In the genomic region with DNA sequence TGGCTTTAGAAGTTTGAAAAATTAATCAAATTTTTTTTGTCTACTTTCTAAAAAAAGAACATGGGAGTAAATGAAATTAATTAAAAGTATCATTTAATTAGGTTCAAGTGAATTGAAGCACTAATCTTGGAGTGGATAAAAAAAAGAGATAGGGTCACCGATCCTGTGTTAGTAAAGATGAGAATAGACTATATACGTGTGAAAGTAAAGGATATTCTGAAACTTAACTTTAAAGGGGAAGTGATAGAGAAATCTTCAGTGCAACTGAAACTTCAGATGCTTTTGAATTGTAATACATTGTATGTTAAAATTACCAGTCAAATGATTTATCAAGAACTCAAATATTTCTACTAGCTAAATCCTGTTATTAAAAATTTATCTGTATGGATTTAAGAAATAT, we compare ENCODE assay signal across 13 cellular contexts. TPM values are rescaled to one million over a fixed set of nuclear protein-coding genes. Genes with fewer than 3 reads are reported as not detected.
DNase-seq lines count a peak whose midpoint lies in the region; ATAC-seq and TF ChIP-seq lines count a peak whose summit lies in the region.
"Had no signal": no experiment of that assay in that cellular context is flagged by ENCODE, and none has a peak within 500 bp of the region (broad histone marks: within the 10 kb centered on the region; RNA-seq: fewer than 3 reads in every experiment).

No MANE protein-coding gene starts in this region.

- H3K36me3 ChIP-seq in SU-DHL-6 (ENCODE audit: low read length) (peaks cover 45% of the 10 kb centered on the region), mesenchymal stem cell (ENCODE audit: control insufficient read depth in 1 of 2, insufficient read depth in 2 of 2, low read depth in 1 of 2, low read length in 2 of 2) (peaks cover 0 to 37% of the 10 kb centered on the region in 2 experiments), gastrocnemius medialis (peaks cover 0 to 39% of the 10 kb centered on the region in 2 donors)

- H4K20me1 ChIP-seq in SU-DHL-6 (ENCODE audit: low read depth, low read length): no peaks in the 10 kb centered on the region

- H3K79me2 ChIP-seq in SU-DHL-6 (ENCODE audit: insufficient read depth, low read length): peaks cover 42% of the 10 kb centered on the region

- H3K4me2 ChIP-seq in SU-DHL-6 (ENCODE audit: low read depth, low read length, poor library complexity, severe bottlenecking) (peak overlapping the region; percentile 79), mesenchymal stem cell (ENCODE audit: low read length, poor library complexity, severe bottlenecking) (no peak overlapping the region)

- no peak overlapping the region for H3K4me3 ChIP-seq in SU-DHL-6 (ENCODE audit: insufficient read depth, low read length, poor library complexity, severe bottlenecking)
- H3K4me3 ChIP-seq in mesenchymal stem cell (ENCODE audit: insufficient read depth in 1 of 2, low read depth in 1 of 2, low read length in 2 of 2): no peak overlapping the region
- no peak overlapping the region for H3K4me3 ChIP-seq in gastrocnemius medialis
- H3K4me3 ChIP-seq: body of pancreas, lung, stomach had no signal

- WGBS in mesenchymal stem cell: 97% methylated on average over 2 of the region's 2 CpGs

- peaks cover 10% of the 10 kb centered on the region; the same call in 1 of the 2 replicates for H3F3A ChIP-seq in SU-DHL-6 (ENCODE audit: insufficient read depth)

- intact Hi-C loops in gastrocnemius medialis (cut with DNase I; ENCODE audit: low total_unique reads): loop anchor here (5.0 to 10.0 kb wide), 2 partner anchors 174 to 313 kb away; a partner anchor contains a TSS

- no peak overlapping the region; the same call in 1 of the 2 replicates for H3K27ac ChIP-seq in SU-DHL-6 (ENCODE audit: low read depth, low read length)
- H3K27ac ChIP-seq in mesenchymal stem cell (ENCODE audit: low read length, poor library complexity, severe bottlenecking): no peak overlapping the region
- peak overlapping the region in 1 of 4 donors; percentile 1 for H3K27ac ChIP-seq in gastrocnemius medialis
- H3K27ac ChIP-seq: stomach had no signal

- H3K23ac ChIP-seq in mesenchymal stem cell (ENCODE audit: low read length in 2 of 2): no peak overlapping the region

- H3K4ac ChIP-seq in mesenchymal stem cell (ENCODE audit: low read depth in 1 of 2, low read length in 2 of 2): no peak overlapping the region

- no peaks in the 10 kb centered on the region for H3K27me3 ChIP-seq in SU-DHL-6 (ENCODE audit: low read length)
- no peaks in the 10 kb centered on the region for H3K27me3 ChIP-seq in mesenchymal stem cell (ENCODE audit: control insufficient read depth in 1 of 2, insufficient read depth in 1 of 2, low read length in 2 of 2)
- H3K27me3 ChIP-seq in gastrocnemius medialis: no peaks in the 10 kb centered on the region
- H3K27me3 ChIP-seq: body of pancreas, stomach had no signal

- H3K9ac ChIP-seq in SU-DHL-6 (ENCODE audit: low read length): no peak overlapping the region
- no peak overlapping the region for H3K9ac ChIP-seq in mesenchymal stem cell (ENCODE audit: low read length)

- TF ChIP-seq CTCF in SU-DHL-6 (IDR thresholded peaks at IDR 0.05; ENCODE audit: insufficient read depth, low read length, poor library complexity, severe bottlenecking): no peak
- no peak for TF ChIP-seq CTCF in gastrocnemius medialis (IDR thresholded peaks at IDR 0.05 in 4 of 5, conservative IDR thresholded peaks at IDR 0.05 in 1 of 5)

- H2BK5ac ChIP-seq in mesenchymal stem cell (ENCODE audit: low read depth, low read length, poor library complexity, severe bottlenecking): no peak overlapping the region

- no peaks in the 10 kb centered on the region for H3K9me2 ChIP-seq in SU-DHL-6 (replicated peaks; ENCODE audit: insufficient read depth, low read length)

- H2AFZ ChIP-seq in SU-DHL-6 (ENCODE audit: low read depth, low read length, severe bottlenecking): no peak overlapping the region
- H2AFZ ChIP-seq in mesenchymal stem cell (ENCODE audit: low read depth, low read length): no peak overlapping the region

- no peak overlapping the region for H3K14ac ChIP-seq in mesenchymal stem cell (ENCODE audit: low read length in 2 of 2)

- peaks cover 11% of the 10 kb centered on the region for H3K79me1 ChIP-seq in mesenchymal stem cell (replicated peaks; ENCODE audit: low read length, poor library complexity, severe bottlenecking)

- peak; percentile 52 for ATAC-seq in GM18858 (IDR thresholded peaks at IDR 0.05; ENCODE audit: unreplicated experiment)
- peak; percentile 49 for ATAC-seq in GM21390 (IDR thresholded peaks at IDR 0.05; ENCODE audit: unreplicated experiment)
- ATAC-seq in HG03064 (IDR thresholded peaks at IDR 0.05; ENCODE audit: low read depth, unreplicated experiment): peak; percentile 38
- ATAC-seq in gastrocnemius medialis: no peak
- ATAC-seq: body of pancreas; CD8-positive, alpha-beta T cell had no signal

- H3K18ac ChIP-seq in mesenchymal stem cell (ENCODE audit: low read depth in 1 of 2, low read length in 2 of 2): no peak overlapping the region

- H4K8ac ChIP-seq in mesenchymal stem cell (ENCODE audit: low read length): no peak overlapping the region

- no peak for DNase-seq in mesenchymal stem cell
- DNase-seq in stimulated activated CD4-positive, alpha-beta T cell treated with anti-CD3 and anti-CD28 coated beads, Interleukin-4, amount 100 ng/mL, for 24 hours: no peak
- DNase-seq in NCI-H1048 (lab: John Stamatoyannopoulos, UW): no peak
- DNase-seq in gastrocnemius medialis: no peak
- DNase-seq: body of pancreas; CD8-positive, alpha-beta T cell; NCI-H2171 treated with DMSO at 0.1 percent for 48 hours; stomach had no signal

- H2BK120ac ChIP-seq in mesenchymal stem cell (ENCODE audit: low read depth, low read length): no peak overlapping the region

- H3K4me1 ChIP-seq in mesenchymal stem cell (ENCODE audit: control insufficient read depth, insufficient read depth, low read depth, low read length): peaks cover 3% of the 10 kb centered on the region
- peaks cover 31 to 38% of the 10 kb centered on the region in 2 donors for H3K4me1 ChIP-seq in gastrocnemius medialis

- H2AK5ac ChIP-seq in mesenchymal stem cell (ENCODE audit: low read length, severe bottlenecking): no peak overlapping the region

- no peak overlapping the region for H4K91ac ChIP-seq in mesenchymal stem cell (ENCODE audit: low read length)

- no peak for TF ChIP-seq POLR2A in gastrocnemius medialis (IDR thresholded peaks at IDR 0.05)

- H3K9me3 ChIP-seq in SU-DHL-6 (ENCODE audit: insufficient read depth, low read length) (no peaks in the 10 kb centered on the region), mesenchymal stem cell (ENCODE audit: control insufficient read depth, low read length) (no peaks in the 10 kb centered on the region), gastrocnemius medialis (no peaks in the 10 kb centered on the region)
- H3K9me3 ChIP-seq: body of pancreas, stomach had no signal

- in situ Hi-C loops in gastrocnemius medialis (cut with MboI; ENCODE audit: low sequenced_read_pairs in 4 of 4): no loop called here

- no peak overlapping the region for H2BK15ac ChIP-seq in mesenchymal stem cell (ENCODE audit: low read depth, poor library complexity, severe bottlenecking)

- H2BK12ac ChIP-seq in mesenchymal stem cell (ENCODE audit: low read length in 2 of 2): no peak overlapping the region

RNA-seq across cellular contexts. Expression of a gene that starts 4.8 kb away (rescaled TPM):
- 5.2 TPM for polyA plus RNA-seq in mesenchymal stem cell (2013, experiment 1 of 2)
- polyA plus RNA-seq in mesenchymal stem cell (2013, experiment 2 of 2): 5.1 TPM
- total RNA-seq in gastrocnemius medialis: 100 to 1,000 TPM in 1 of 4 donors, 10 to 100 TPM in 3; 11.4 to 109 (median 40.7) TPM

RNA-seq across cellular contexts. Expression of a gene that starts 5.4 kb away (rescaled TPM):
- 1.9 TPM for polyA plus RNA-seq in mesenchymal stem cell (2013, experiment 1 of 2)
- 1.9 TPM for polyA plus RNA-seq in mesenchymal stem cell (2013, experiment 2 of 2)
- 1 to 10 TPM; 2.6 to 4.7 (median 3.8) TPM for total RNA-seq in gastrocnemius medialis

Comparison
In these comparisons a context has a peak if more than half of its experiments do, and no peak if none do; other contexts are left out.
1. ATAC-seq: peak in GM18858 (single experiment), GM21390 (single experiment) and HG03064 (single experiment); none in gastrocnemius medialis (0 of 2).